ENCODE assay signal across 16 cellular contexts in the genomic region with DNA sequence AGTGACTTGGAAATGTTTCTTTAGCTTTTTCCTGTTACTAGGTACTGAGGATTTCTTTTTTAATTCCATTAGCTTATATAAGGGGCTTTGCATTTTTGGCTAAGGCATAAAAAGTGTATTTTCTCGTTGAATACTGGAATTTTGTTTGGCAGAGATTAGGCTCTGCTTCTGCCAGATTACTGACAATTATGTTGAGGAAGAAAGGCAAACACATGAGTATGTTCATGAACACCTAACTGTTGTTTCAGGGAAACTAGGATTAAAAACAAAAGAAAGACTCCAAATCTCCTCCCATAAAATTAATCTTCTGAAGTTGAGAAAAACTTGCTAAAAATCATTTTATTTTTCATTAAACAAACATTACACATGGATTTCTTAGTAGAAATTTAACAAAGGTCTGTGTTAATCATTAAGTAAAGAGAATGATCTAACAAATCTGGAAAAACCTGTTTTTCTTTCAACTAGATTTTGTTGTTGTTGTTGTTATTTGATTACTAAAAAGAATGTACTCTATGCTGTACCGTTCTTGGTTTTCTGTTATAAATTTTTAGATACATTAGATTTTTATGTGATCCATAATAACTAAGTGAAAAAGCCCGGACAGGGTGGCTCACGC. TPM values are rescaled to one million over a fixed set of nuclear protein-coding genes. Genes with fewer than 3 reads are reported as not detected.
DNase-seq lines count a peak whose midpoint lies in the region; ATAC-seq and TF ChIP-seq lines count a peak whose summit lies in the region.
"Had no signal": no experiment of that assay in that cellular context is flagged by ENCODE, and none has a peak within 500 bp of the region (broad histone marks: within the 10 kb centered on the region; RNA-seq: fewer than 3 reads in every experiment).

No MANE protein-coding gene starts in this region.

- no peak for ATAC-seq in PC-3

- no peak for TF ChIP-seq POLR2A in prostate gland (IDR thresholded peaks at IDR 0.05)

- POLR2A ChIA-PET in Caco-2 (lab: Charles Lee), result no interaction called here
- POLR2A ChIA-PET in PC-3 (lab: Charles Lee; ENCODE audit: unreplicated experiment), result no interaction called here

- no peaks in the 10 kb centered on the region for H4K20me1 ChIP-seq in PC-3 (ENCODE audit: low read length)
- H4K20me1 ChIP-seq in osteoblast (ENCODE audit: insufficient read depth, low read length), result no peaks in the 10 kb centered on the region

- H3K9me2 ChIP-seq in PC-3 (replicated peaks; ENCODE audit: low read length), result no peaks in the 10 kb centered on the region

- H3K27me3 ChIP-seq in Caco-2 (replicated peaks; ENCODE audit: control insufficient read depth, insufficient read depth, low read length) (no peaks in the 10 kb centered on the region), PC-3 (ENCODE audit: low read length) (no peaks in the 10 kb centered on the region), osteoblast (ENCODE audit: insufficient read depth, low read length) (no peaks in the 10 kb centered on the region), prostate gland (replicated peaks; ENCODE audit: insufficient read depth) (no peaks in the 10 kb centered on the region)
- H3K27me3 ChIP-seq: Peyer's patch had no signal

- TF ChIP-seq CTCF in Caco-2 (IDR thresholded peaks at IDR 0.05; ENCODE audit: insufficient read depth in 1 of 2, low read depth in 1 of 2, low read length in 1 of 2, severe bottlenecking in 1 of 2, unreplicated experiment in 1 of 2) (no peak), PC-3 (conservative IDR thresholded peaks at IDR 0.05; ENCODE audit: low read depth, low read length) (no peak), osteoblast (IDR thresholded peaks at IDR 0.05; ENCODE audit: extremely low read depth, low read depth, low read length) (no peak), prostate gland (IDR thresholded peaks at IDR 0.05) (no peak)

- no peak overlapping the region for H3K27ac Mint-ChIP-seq in Caco-2 (ENCODE audit: unreplicated experiment)
- no peak overlapping the region for H3K27ac Mint-ChIP-seq in activated T-helper 2 cell treated with anti-CD3 and anti-CD28 coated beads, Interferon-gamma antibody, Interleukin-2, Interleukin-4, amounts not matched to agents 10 μg/mL and 5 μg/mL and 100 μg/mL, durations not matched to agents 14 hours and 24 hours and 36 hours

- H3K4me1 Mint-ChIP-seq in Caco-2 (ENCODE audit: low read depth, unreplicated experiment), result no peaks in the 10 kb centered on the region
- no peaks in the 10 kb centered on the region for H3K4me1 Mint-ChIP-seq in activated T-helper 2 cell treated with anti-CD3 and anti-CD28 coated beads, Interferon-gamma antibody, Interleukin-2, Interleukin-4, amounts not matched to agents 10 μg/mL and 5 μg/mL and 100 μg/mL, durations not matched to agents 14 hours and 24 hours and 36 hours (ENCODE audit: low read depth)

- no peaks in the 10 kb centered on the region for H3K9me3 Mint-ChIP-seq in Caco-2 (ENCODE audit: unreplicated experiment)
- H3K9me3 Mint-ChIP-seq in activated T-helper 2 cell treated with anti-CD3 and anti-CD28 coated beads, Interferon-gamma antibody, Interleukin-2, Interleukin-4, amounts not matched to agents 10 μg/mL and 5 μg/mL and 100 μg/mL, durations not matched to agents 14 hours and 24 hours and 36 hours, result no peaks in the 10 kb centered on the region

- intact Hi-C loops in Caco-2 (cut with micrococcal nuclease; ENCODE audit: unreplicated experiment), result loop anchor here (5.0 kb wide), 1 partner anchor 34 kb away; no protein-coding TSS in a partner anchor
- intact Hi-C loops in PC-3 (cut with micrococcal nuclease), result no loop called here
- intact Hi-C loops in prostate gland (cut with DNase I), result no loop called here
- intact Hi-C loops in activated T-helper 2 cell treated with anti-CD3 and anti-CD28 coated beads, Interferon-gamma antibody, Interleukin-2, Interleukin-4, amounts not matched to agents 10 μg/mL and 5 μg/mL and 100 μg/mL, durations not matched to agents 14 hours and 24 hours and 36 hours (cut with micrococcal nuclease), result no loop called here

- H3K4me3 ChIP-seq in Caco-2 (ENCODE audit: low read depth, low read length), result no peak overlapping the region
- H3K4me3 ChIP-seq in PC-3 (ENCODE audit: low read length), result peak overlapping the region; percentile 42; the same call in 1 of the 2 replicates
- no peak overlapping the region for H3K4me3 ChIP-seq in osteoblast (ENCODE audit: insufficient read depth, low read length)
- no peak overlapping the region for H3K4me3 ChIP-seq in prostate gland
- H3K4me3 ChIP-seq: Peyer's patch had no signal

- no peaks in the 10 kb centered on the region for H3K9me3 ChIP-seq in Caco-2
- H3K9me3 ChIP-seq in PC-3 (ENCODE audit: low read length), result no peaks in the 10 kb centered on the region
- H3K9me3 ChIP-seq in osteoblast (ENCODE audit: low read depth, low read length), result no peaks in the 10 kb centered on the region
- no peaks in the 10 kb centered on the region for H3K9me3 ChIP-seq in prostate gland
- H3K9me3 ChIP-seq: Peyer's patch had no signal

- H3F3A ChIP-seq in PC-3 (ENCODE audit: low read length, unreplicated experiment), result no peaks in the 10 kb centered on the region

- H3K27me3 Mint-ChIP-seq in Caco-2 (ENCODE audit: insufficient read depth, unreplicated experiment), result no peaks in the 10 kb centered on the region
- no peaks in the 10 kb centered on the region for H3K27me3 Mint-ChIP-seq in activated T-helper 2 cell treated with anti-CD3 and anti-CD28 coated beads, Interferon-gamma antibody, Interleukin-2, Interleukin-4, amounts not matched to agents 10 μg/mL and 5 μg/mL and 100 μg/mL, durations not matched to agents 14 hours and 24 hours and 36 hours (ENCODE audit: low read depth)

- CTCF ChIA-PET in Caco-2 (lab: Charles Lee) (no interaction called here), PC-3 (lab: Charles Lee) (no interaction called here)

- H3K36me3 ChIP-seq in Caco-2 (ENCODE audit: control insufficient read depth, insufficient read depth, low read length) (no peaks in the 10 kb centered on the region), PC-3 (ENCODE audit: low read depth, low read length) (no peaks in the 10 kb centered on the region), osteoblast (ENCODE audit: insufficient read depth, low read length) (no peaks in the 10 kb centered on the region), prostate gland (no peaks in the 10 kb centered on the region)
- H3K36me3 ChIP-seq: Peyer's patch had no signal

- H2AFZ ChIP-seq in PC-3 (ENCODE audit: low read length), result no peak overlapping the region
- H2AFZ ChIP-seq in osteoblast (ENCODE audit: low read length), result no peak overlapping the region

- DNase-seq in Caco-2 (no peak), PC-3 (peak; percentile 52), epithelial cell of prostate (ENCODE audit: low read depth, low spot score) (no peak), osteoblast (ENCODE audit: insufficient read length, low spot score, missing footprints) (peak; percentile 44), anterior cingulate cortex (lab: John Stamatoyannopoulos, UW) (no peak), NCI-H226 (no peak), prostate gland (ENCODE audit: low spot score) (no peak)
- no peak for DNase-seq in activated T-helper 2 cell treated with anti-CD3 and anti-CD28 coated beads, Interferon-gamma antibody, Interleukin-2, Interleukin-4, amounts not matched to agents 10 μg/mL and 5 μg/mL and 100 μg/mL, durations not matched to agents 14 hours and 24 hours and 36 hours (ENCODE audit: low spot score)
- DNase-seq: C1 segment of cervical spinal cord, EL, NCI-H1048, NCI-H1436 treated with DMSO at 0.1 percent for 48 hours, NCI-H2081, NCI-H524, Peyer's patch, SHP77 had no signal

- H3K4me1 ChIP-seq in Caco-2 (peaks cover 29% of the 10 kb centered on the region), PC-3 (ENCODE audit: insufficient read depth, low read length) (peaks cover 27% of the 10 kb centered on the region), osteoblast (ENCODE audit: insufficient read depth, low read length) (no peaks in the 10 kb centered on the region), prostate gland (replicated peaks) (no peaks in the 10 kb centered on the region)
- H3K4me1 ChIP-seq: Peyer's patch had no signal

- H3K4me3 Mint-ChIP-seq in Caco-2 (ENCODE audit: unreplicated experiment), result peak overlapping the region; percentile 39
- no peak overlapping the region for H3K4me3 Mint-ChIP-seq in activated T-helper 2 cell treated with anti-CD3 and anti-CD28 coated beads, Interferon-gamma antibody, Interleukin-2, Interleukin-4, amounts not matched to agents 10 μg/mL and 5 μg/mL and 100 μg/mL, durations not matched to agents 14 hours and 24 hours and 36 hours (ENCODE audit: low read depth)

- no peaks in the 10 kb centered on the region for H3K79me2 ChIP-seq in PC-3 (ENCODE audit: low read length)
- no peaks in the 10 kb centered on the region for H3K79me2 ChIP-seq in osteoblast (ENCODE audit: insufficient read depth, low read length)

- no peaks in the 10 kb centered on the region for H3K36me3 Mint-ChIP-seq in Caco-2 (ENCODE audit: insufficient read depth, unreplicated experiment)
- H3K36me3 Mint-ChIP-seq in activated T-helper 2 cell treated with anti-CD3 and anti-CD28 coated beads, Interferon-gamma antibody, Interleukin-2, Interleukin-4, amounts not matched to agents 10 μg/mL and 5 μg/mL and 100 μg/mL, durations not matched to agents 14 hours and 24 hours and 36 hours (ENCODE audit: low read depth), result no peaks in the 10 kb centered on the region

- peak overlapping the region; percentile 70 for H3K27ac ChIP-seq in PC-3 (ENCODE audit: low read length)
- H3K27ac ChIP-seq in epithelial cell of prostate, result peak overlapping the region; percentile 11
- no peak overlapping the region for H3K27ac ChIP-seq in osteoblast (ENCODE audit: low read depth, low read length)
- H3K27ac ChIP-seq in prostate gland, result no peak overlapping the region
- H3K27ac ChIP-seq: Peyer's patch had no signal

- H3K4me2 ChIP-seq in PC-3 (ENCODE audit: low read length) (peak overlapping the region; percentile 78), osteoblast (ENCODE audit: insufficient read depth, low read length) (no peak overlapping the region)

- BruUV-seq in Caco-2 (replicated peaks; lab: Mats Ljungman, UMichigan) (no TSS peak), PC-3 (replicated peaks; lab: Mats Ljungman, UMichigan) (no TSS peak)

- H3K9ac ChIP-seq in PC-3 (ENCODE audit: low read length), result peak overlapping the region; percentile 36

- WGBS in prostate gland, result 56% methylated on average over 4 of the region's 4 CpGs

RNA-seq across cellular contexts. Expression of gene STAG2, which starts 43.3 kb away (rescaled TPM):
- 65.1 and 67.6 TPM in 2 replicates for total RNA-seq in Caco-2 (2022)
- total RNA-seq in PC-3 (2014; rRNA removed), result 92.1 and 95.4 TPM in 2 replicates
- total RNA-seq in osteoblast, result 84.3 and 91.2 TPM in 2 replicates
- total RNA-seq in prostate gland, result 10 to 100 TPM; 32.6 to 51.2 TPM
- total RNA-seq in activated T-helper 2 cell treated with anti-CD3 and anti-CD28 coated beads, Interferon-gamma antibody, Interleukin-2, Interleukin-4, amounts not matched to agents 10 μg/mL and 5 μg/mL and 100 μg/mL, durations not matched to agents 14 hours and 24 hours and 36 hours, result 105 and 106 TPM in 2 replicates

RNA-seq across cellular contexts. Expression of gene XIAP, which starts 58.4 kb away (rescaled TPM):
- total RNA-seq in Caco-2 (2022), result 21.3 and 25.9 TPM in 2 replicates
- total RNA-seq in PC-3 (2014; rRNA removed), result 29.2 and 35.8 TPM in 2 replicates
- total RNA-seq in osteoblast, result 45.6 and 47.4 TPM in 2 replicates
- 10 to 100 TPM; 30.0 to 56.4 TPM for total RNA-seq in prostate gland
- 32.7 and 33.4 TPM in 2 replicates for total RNA-seq in activated T-helper 2 cell treated with anti-CD3 and anti-CD28 coated beads, Interferon-gamma antibody, Interleukin-2, Interleukin-4, amounts not matched to agents 10 μg/mL and 5 μg/mL and 100 μg/mL, durations not matched to agents 14 hours and 24 hours and 36 hours

Comparison
In these comparisons a context has a peak if more than half of its experiments do, and no peak if none do; other contexts are left out.
1. DNase-seq: peak in PC-3 (single experiment) and osteoblast (single experiment); none in Caco-2 (0 of 2), epithelial cell of prostate (single experiment), anterior cingulate cortex (0 of 58), NCI-H226 (single experiment), prostate gland (single experiment) and activated T-helper 2 cell treated with anti-CD3 and anti-CD28 coated beads, Interferon-gamma antibody, Interleukin-2, Interleukin-4, amounts not matched to agents 10 μg/mL and 5 μg/mL and 100 μg/mL, durations not matched to agents 14 hours and 24 hours and 36 hours (single experiment).
2. H3K27ac ChIP-seq: peak in PC-3 (single experiment) and epithelial cell of prostate (single experiment); none in osteoblast (single experiment) and prostate gland (0 of 2).